In the genomic region with DNA sequence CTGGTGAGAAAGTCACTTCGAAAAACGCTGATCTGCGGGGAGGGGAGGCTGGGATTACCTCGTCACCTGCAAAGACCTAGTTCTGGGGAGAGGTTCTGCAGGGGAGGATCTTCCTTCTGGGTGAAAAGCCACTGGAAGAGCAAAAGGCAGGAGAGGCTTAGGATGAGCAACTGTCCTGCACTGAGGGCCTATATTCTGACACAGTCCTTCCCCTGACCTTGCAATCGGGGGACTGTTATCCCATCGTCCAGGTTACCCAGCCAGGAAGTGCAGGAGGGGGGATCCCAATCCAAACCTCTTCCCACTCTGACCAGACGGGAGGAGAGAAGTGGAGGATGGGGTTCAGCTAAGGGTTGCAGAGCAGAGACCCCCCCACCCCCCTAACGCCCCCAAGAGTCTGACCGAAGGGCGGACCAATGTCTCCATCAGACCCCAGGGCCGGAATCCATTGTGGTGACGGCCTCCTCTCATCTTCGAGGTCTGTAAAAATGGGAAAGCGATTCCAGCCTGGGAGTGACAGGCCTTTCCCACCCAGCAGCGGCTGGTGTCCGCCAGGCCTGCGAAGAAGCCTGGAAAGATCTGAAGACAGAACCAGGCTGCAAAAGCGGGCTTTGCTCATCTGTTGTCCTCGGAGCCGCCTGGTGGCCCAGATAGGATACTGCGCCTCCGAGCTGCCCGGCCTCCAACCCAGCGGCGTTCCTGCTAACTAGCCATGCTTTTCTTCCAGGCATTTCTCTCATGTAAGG, we compare ENCODE assay signal across 1 cellular context.
TF ChIP-seq lines count a peak whose summit lies in the region.

No MANE protein-coding gene starts in this region.

TF ChIP-seq in K562, 482 proteins besides CTCF, POLR2A, EP300 and RAD21 (continues in another document):
- TF ChIP-seq ZNF77 (CRISPR knock-in tag; IDR thresholded peaks at IDR 0.05) (no peak), ESRRB (CRISPR knock-in tag; IDR thresholded peaks at IDR 0.05; ENCODE audit: borderline replicate concordance) (no peak), KLF6 (CRISPR knock-in tag; IDR thresholded peaks at IDR 0.05; ENCODE audit: borderline replicate concordance) (0 out of 2 replicates have a peak, but pooled peaks have one; percentile 16), ZNF263 (CRISPR knock-in tag; IDR thresholded peaks at IDR 0.05; ENCODE audit: borderline replicate concordance) (no peak), SAFB (IDR thresholded peaks at IDR 0.05; ENCODE audit: borderline replicate concordance, low read depth, low read length) (no peak), PHF21A (IDR thresholded peaks at IDR 0.05; ENCODE audit: borderline replicate concordance, low read depth) (no peak), MYC (IDR thresholded peaks at IDR 0.05; ENCODE audit: low read depth, low read length) (peak; percentile 56; the same call in 1 of the 2 replicates), MYC (CRISPR knock-in tag; IDR thresholded peaks at IDR 0.05; ENCODE audit: borderline replicate concordance, low read depth) (no peak), PTRF (tag; IDR thresholded peaks at IDR 0.05) (no peak), ZNF512 (tag; IDR thresholded peaks at IDR 0.05) (no peak), CTCFL (IDR thresholded peaks at IDR 0.05; ENCODE audit: borderline replicate concordance, insufficient read depth, low read depth, low read length, poor library complexity, severe bottlenecking) (no peak), NR2F6 (CRISPR knock-in tag; IDR thresholded peaks at IDR 0.05) (no peak), PHF8 (IDR thresholded peaks at IDR 0.05; ENCODE audit: borderline replicate concordance, low read length) (peak; percentile 31; the same call in 1 of the 2 replicates), DMBX1 (CRISPR knock-in tag; IDR thresholded peaks at IDR 0.05; ENCODE audit: borderline replicate concordance) (no peak), FOXA3 (CRISPR knock-in tag; conservative IDR thresholded peaks at IDR 0.05 in 1 of 2, IDR thresholded peaks at IDR 0.05 in 1 of 2) (no peak), HNRNPLL (IDR thresholded peaks at IDR 0.05; ENCODE audit: low read depth, low read length, poor library complexity, severe bottlenecking) (no peak), SP2 (IDR thresholded peaks at IDR 0.05; ENCODE audit: extremely low read depth, low read depth, low read length, poor library complexity, severe bottlenecking) (no peak), HMGN3 (IDR thresholded peaks at IDR 0.05; ENCODE audit: borderline replicate concordance, extremely low read depth, insufficient read length, low read depth, low read length) (peak; percentile 18), SUPT5H (IDR thresholded peaks at IDR 0.05) (no peak), CCAR2 (IDR thresholded peaks at IDR 0.05; ENCODE audit: low read depth, low read length) (no peak), SOX6 (IDR thresholded peaks at IDR 0.05) (peak; percentile 52; the same call in 1 of the 2 replicates), NCOA4 (IDR thresholded peaks at IDR 0.05; ENCODE audit: partially characterized antibody) (no peak), NFE2L1 (tag; IDR thresholded peaks at IDR 0.05; ENCODE audit: borderline replicate concordance, low read depth) (no peak), ILK (tag; IDR thresholded peaks at IDR 0.05; ENCODE audit: borderline replicate concordance, low read depth) (no peak), ZNF717 (CRISPR knock-in tag; IDR thresholded peaks at IDR 0.05) (no peak), GABPB1 (CRISPR knock-in tag; IDR thresholded peaks at IDR 0.05) (0 out of 2 replicates have a peak, but pooled peaks have one; percentile 58), NFE2 (IDR thresholded peaks at IDR 0.05; ENCODE audit: low read depth) (no peak), STAT6 (CRISPR knock-in tag; IDR thresholded peaks at IDR 0.05) (peak; percentile 61; the same call in 1 of the 2 replicates), ARID3A (IDR thresholded peaks at IDR 0.05; ENCODE audit: borderline replicate concordance, low read depth, low read length) (no peak), RCOR1 (IDR thresholded peaks at IDR 0.05; ENCODE audit: borderline replicate concordance in 1 of 2, low read depth in 2 of 2, low read length in 2 of 2) (peak in 1 of 2 experiments; percentile 58; a peak in 2 of 4 replicates), RAD51 (IDR thresholded peaks at IDR 0.05; ENCODE audit: borderline replicate concordance, low read depth) (no peak), SIN3B (IDR thresholded peaks at IDR 0.05; ENCODE audit: low read depth) (no peak), CBFA2T3 (IDR thresholded peaks at IDR 0.05) (no peak), RB1 (IDR thresholded peaks at IDR 0.05; ENCODE audit: low read depth) (peak; percentile 96), CBX1 (IDR thresholded peaks at IDR 0.05; ENCODE audit: low read depth) (peak; percentile 77), CREB1 (IDR thresholded peaks at IDR 0.05) (peak; percentile 37; the same call in 1 of the 2 replicates), CREB1 (CRISPR knock-in tag; IDR thresholded peaks at IDR 0.05) (no peak), ZSCAN32 (CRISPR knock-in tag; IDR thresholded peaks at IDR 0.05) (no peak), ZBED1 (IDR thresholded peaks at IDR 0.05) (0 out of 2 replicates have a peak, but pooled peaks have one; percentile 12), MYBL2 (IDR thresholded peaks at IDR 0.05; ENCODE audit: low read depth) (no peak), MYBL2 (CRISPR knock-in tag; IDR thresholded peaks at IDR 0.05; ENCODE audit: borderline replicate concordance) (no peak), ZNF224 (CRISPR knock-in tag; IDR thresholded peaks at IDR 0.05) (0 out of 2 replicates have a peak, but pooled peaks have one; percentile 13), ILF3 (IDR thresholded peaks at IDR 0.05; ENCODE audit: borderline replicate concordance) (no peak), BDP1 (IDR thresholded peaks at IDR 0.05; ENCODE audit: insufficient read depth, insufficient read length) (no peak), TSHZ1 (CRISPR knock-in tag; IDR thresholded peaks at IDR 0.05) (no peak)
- TF ChIP-seq, protein P1, sequence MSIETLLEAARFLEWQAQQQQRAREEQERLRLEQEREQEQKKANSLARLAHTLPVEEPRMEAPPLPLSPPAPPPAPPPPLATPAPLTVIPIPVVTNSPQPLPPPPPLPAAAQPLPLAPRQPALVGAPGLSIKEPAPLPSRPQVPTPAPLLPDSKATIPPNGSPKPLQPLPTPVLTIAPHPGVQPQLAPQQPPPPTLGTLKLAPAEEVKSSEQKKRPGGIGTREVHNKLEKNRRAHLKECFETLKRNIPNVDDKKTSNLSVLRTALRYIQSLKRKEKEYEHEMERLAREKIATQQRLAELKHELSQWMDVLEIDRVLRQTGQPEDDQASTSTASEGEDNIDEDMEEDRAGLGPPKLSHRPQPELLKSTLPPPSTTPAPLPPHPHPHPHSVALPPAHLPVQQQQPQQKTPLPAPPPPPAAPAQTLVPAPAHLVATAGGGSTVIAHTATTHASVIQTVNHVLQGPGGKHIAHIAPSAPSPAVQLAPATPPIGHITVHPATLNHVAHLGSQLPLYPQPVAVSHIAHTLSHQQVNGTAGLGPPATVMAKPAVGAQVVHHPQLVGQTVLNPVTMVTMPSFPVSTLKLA (conservative IDR thresholded peaks at IDR 0.05), result no peak
- TF ChIP-seq, protein P2, sequence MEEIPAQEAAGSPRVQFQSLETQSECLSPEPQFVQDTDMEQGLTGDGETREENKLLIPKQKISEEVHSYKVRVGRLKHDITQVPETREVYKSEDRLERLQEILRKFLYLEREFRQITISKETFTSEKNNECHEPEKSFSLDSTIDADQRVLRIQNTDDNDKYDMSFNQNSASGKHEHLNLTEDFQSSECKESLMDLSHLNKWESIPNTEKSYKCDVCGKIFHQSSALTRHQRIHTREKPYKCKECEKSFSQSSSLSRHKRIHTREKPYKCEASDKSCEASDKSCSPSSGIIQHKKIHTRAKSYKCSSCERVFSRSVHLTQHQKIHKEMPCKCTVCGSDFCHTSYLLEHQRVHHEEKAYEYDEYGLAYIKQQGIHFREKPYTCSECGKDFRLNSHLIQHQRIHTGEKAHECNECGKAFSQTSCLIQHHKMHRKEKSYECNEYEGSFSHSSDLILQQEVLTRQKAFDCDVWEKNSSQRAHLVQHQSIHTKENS (CRISPR knock-in tag; IDR thresholded peaks at IDR 0.05), result no peak
